In genomic region chr10:95794195-95794594, GRCh38 we compare ENCODE assay signal across 24 cellular contexts. TPM values are rescaled to one million over a fixed set of nuclear protein-coding genes. Genes with fewer than 3 reads are reported as not detected.
DNase-seq lines count a peak whose midpoint lies in the region; ATAC-seq and TF ChIP-seq lines count a peak whose summit lies in the region.
"Had no signal": no experiment of that assay in that cellular context is flagged by ENCODE, and none has a peak within 500 bp of the region (broad histone marks: within the 10 kb centered on the region; RNA-seq: fewer than 3 reads in every experiment).

No MANE protein-coding gene starts in this region.

- no peaks in the 10 kb centered on the region for H3K27me3 ChIP-seq in lower lobe of right lung (ENCODE audit: low read depth)
- H3K27me3 ChIP-seq in suprapubic skin, result no peaks in the 10 kb centered on the region

- H3K4me3 Mint-ChIP-seq in activated CD8-positive, alpha-beta memory T cell treated with anti-CD3 and anti-CD28 coated beads, Interleukin-2, amount 10 ng/mL, durations not matched to agents 7 days and 5 days, result no peak overlapping the region
- H3K4me3 Mint-ChIP-seq in activated B cell treated with CpG ODN at 0.5 μM for 24 hours, result no peak overlapping the region
- H3K4me3 Mint-ChIP-seq: activated CD4-positive, alpha-beta T cell treated with anti-CD3 and anti-CD28 coated beads for 36 hours had no signal

- POLR2A ChIA-PET in activated B cell treated with CpG ODN at 0.5 μM for 24 hours (lab: Charles Lee), result interaction anchor here (0.7 to 9.5 kb wide), 13 partner anchors 9 to 101 kb away, joined by 3 to 135 read pairs (median 5); partner anchors contain the start of genes ENTPD1 and TCTN3

- H3K27ac ChIP-seq in lower lobe of right lung (peak overlapping the region; percentile 25), suprapubic skin (peak overlapping the region; percentile 14)

- H3K27ac Mint-ChIP-seq in activated CD8-positive, alpha-beta memory T cell treated with anti-CD3 and anti-CD28 coated beads, Interleukin-2, amount 10 ng/mL, durations not matched to agents 7 days and 5 days, result peak overlapping the region; percentile 71
- peak overlapping the region; percentile 94 for H3K27ac Mint-ChIP-seq in activated B cell treated with CpG ODN at 0.5 μM for 24 hours
- H3K27ac Mint-ChIP-seq: activated CD4-positive, alpha-beta T cell treated with anti-CD3 and anti-CD28 coated beads for 36 hours had no signal

- no peak for TF ChIP-seq POLR2A in suprapubic skin (IDR thresholded peaks at IDR 0.05)

- H3K4me1 ChIP-seq in lower lobe of right lung, result peaks cover 44% of the 10 kb centered on the region
- peaks cover 17% of the 10 kb centered on the region for H3K4me1 ChIP-seq in suprapubic skin
- H3K4me1 ChIP-seq: HAP-1 had no signal

- CTCF ChIA-PET in activated CD8-positive, alpha-beta memory T cell treated with anti-CD3 and anti-CD28 coated beads, Interleukin-2, amount 10 ng/mL, durations not matched to agents 7 days and 5 days (lab: Charles Lee), result interaction anchor here (1.0 to 3.3 kb wide), 5 partner anchors 10 to 100 kb away, joined by 3 to 17 read pairs (median 15); partner anchors contain the start of gene TCTN3
- CTCF ChIA-PET in activated B cell treated with CpG ODN at 0.5 μM for 24 hours (lab: Charles Lee), result interaction anchor here (0.8 to 3.2 kb wide), 6 partner anchors 10 to 100 kb away, joined by 3 to 18 read pairs (median 4); partner anchors contain the start of gene TCTN3

- peaks cover 67% of the 10 kb centered on the region for H3K36me3 Mint-ChIP-seq in activated CD8-positive, alpha-beta memory T cell treated with anti-CD3 and anti-CD28 coated beads, Interleukin-2, amount 10 ng/mL, durations not matched to agents 7 days and 5 days
- peaks cover 28% of the 10 kb centered on the region for H3K36me3 Mint-ChIP-seq in activated B cell treated with CpG ODN at 0.5 μM for 24 hours (ENCODE audit: low read depth)

- ATAC-seq in activated CD8-positive, alpha-beta memory T cell treated with anti-CD3 and anti-CD28 coated beads, Interleukin-2, amount 10 ng/mL, durations not matched to agents 7 days and 5 days, result no peak
- no peak for ATAC-seq in activated B cell treated with CpG ODN at 0.5 μM for 24 hours (ENCODE audit: low read depth)
- no peak for ATAC-seq in lower lobe of right lung
- ATAC-seq in HG03457 (IDR thresholded peaks at IDR 0.05; ENCODE audit: unreplicated experiment), result no peak
- no peak for ATAC-seq in HG03571 (IDR thresholded peaks at IDR 0.05; ENCODE audit: unreplicated experiment)
- ATAC-seq: activated CD4-positive, alpha-beta T cell treated with anti-CD3 and anti-CD28 coated beads for 36 hours had no signal

- intact Hi-C loops in activated B cell treated with CpG ODN at 0.5 μM for 24 hours (cut with micrococcal nuclease), result no loop called here
- intact Hi-C loops in lower lobe of right lung (cut with DNase I), result no loop called here

- peaks cover 92% of the 10 kb centered on the region for H3K4me1 Mint-ChIP-seq in activated CD8-positive, alpha-beta memory T cell treated with anti-CD3 and anti-CD28 coated beads, Interleukin-2, amount 10 ng/mL, durations not matched to agents 7 days and 5 days
- H3K4me1 Mint-ChIP-seq in activated B cell treated with CpG ODN at 0.5 μM for 24 hours, result peaks cover 95% of the 10 kb centered on the region
- H3K4me1 Mint-ChIP-seq: activated CD4-positive, alpha-beta T cell treated with anti-CD3 and anti-CD28 coated beads for 36 hours; T-helper 17 cell had no signal

- H3K9me3 ChIP-seq in lower lobe of right lung, result no peaks in the 10 kb centered on the region
- no peaks in the 10 kb centered on the region for H3K9me3 ChIP-seq in suprapubic skin
- H3K9me3 ChIP-seq: HAP-1 had no signal

- peaks cover 2% of the 10 kb centered on the region for H3K9me3 Mint-ChIP-seq in activated CD8-positive, alpha-beta memory T cell treated with anti-CD3 and anti-CD28 coated beads, Interleukin-2, amount 10 ng/mL, durations not matched to agents 7 days and 5 days (ENCODE audit: low read depth)
- H3K9me3 Mint-ChIP-seq in activated B cell treated with CpG ODN at 0.5 μM for 24 hours, result peaks cover 2% of the 10 kb centered on the region

- 79% methylated on average over 3 of the region's 3 CpGs for WGBS in suprapubic skin

- no peak for TF ChIP-seq EP300 in suprapubic skin (IDR thresholded peaks at IDR 0.05)

- H3K36me3 ChIP-seq in lower lobe of right lung (no peaks in the 10 kb centered on the region), suprapubic skin (no peaks in the 10 kb centered on the region)
- H3K36me3 ChIP-seq: HAP-1 had no signal

- TF ChIP-seq CTCF in activated B cell treated with CpG ODN at 0.5 μM for 24 hours (IDR thresholded peaks at IDR 0.05) (no peak), lower lobe of right lung (IDR thresholded peaks at IDR 0.05) (no peak), suprapubic skin (IDR thresholded peaks at IDR 0.05) (no peak)

- no peaks in the 10 kb centered on the region for H3K27me3 Mint-ChIP-seq in activated CD8-positive, alpha-beta memory T cell treated with anti-CD3 and anti-CD28 coated beads, Interleukin-2, amount 10 ng/mL, durations not matched to agents 7 days and 5 days
- no peaks in the 10 kb centered on the region for H3K27me3 Mint-ChIP-seq in activated B cell treated with CpG ODN at 0.5 μM for 24 hours
- H3K27me3 Mint-ChIP-seq: T-helper 17 cell had no signal

- H3K4me3 ChIP-seq in lower lobe of right lung, result no peak overlapping the region
- no peak overlapping the region for H3K4me3 ChIP-seq in suprapubic skin
- H3K4me3 ChIP-seq: HAP-1, smooth muscle cell had no signal

- DNase-seq in activated CD8-positive, alpha-beta memory T cell treated with anti-CD3 and anti-CD28 coated beads, Interleukin-2, amount 10 ng/mL, durations not matched to agents 7 days and 5 days, result no peak
- DNase-seq in activated CD8-positive, alpha-beta memory T cell treated with anti-CD3 and anti-CD28 coated beads, Interleukin-2, amount 50 U/mL, for 48 hours, result no peak
- DNase-seq in activated B cell treated with CpG ODN at 0.5 μM for 24 hours, result no peak
- no peak for DNase-seq in lower lobe of right lung
- DNase-seq in suprapubic skin (ENCODE audit: low spot score in 2 of 2), result no peak
- DNase-seq in stimulated activated CD4-positive, alpha-beta T cell treated with anti-CD3 and anti-CD28 coated beads, Interleukin-2, amount 100 ng/mL, for 24 hours, result no peak
- DNase-seq: activated naive CD4-positive, alpha-beta T cell treated with Interleukin-2 at 50 U/mL for 16 hours; amniotic stem cell; cortex of kidney; DMS79; mammary epithelial cell; NCI-H1048; NCI-H187; NCI-H69; occipital lobe; stimulated activated CD4-positive, alpha-beta T cell treated with anti-CD3 and anti-CD28 coated beads, Interleukin-4, amount 100 ng/mL, for 1 hour; T-helper 17 cell had no signal

RNA-seq across cellular contexts. Expression of gene ENTPD1, which starts 38.2 kb away (rescaled TPM):
- total RNA-seq in activated CD8-positive, alpha-beta memory T cell treated with anti-CD3 and anti-CD28 coated beads, Interleukin-2, amount 10 ng/mL, durations not matched to agents 7 days and 5 days, result 100 to 1,000 TPM; 150 to 395 TPM
- total RNA-seq in activated B cell treated with CpG ODN at 0.5 μM for 24 hours (187 TPM in 2 replicates), lower lobe of right lung (34.5 TPM), suprapubic skin (10 to 100 TPM in 3 of 4 donors, 1 to 10 TPM in 1; 6.3 to 18.9 (median 12.5) TPM)
- total RNA-seq: bronchial epithelial cell, RPMI7951 had no signal
